Comparison of ENCODE assay signal across 12 cellular contexts in genomic region chr15:66411190-66411589, GRCh38. TPM values are rescaled to one million over a fixed set of nuclear protein-coding genes. Genes with fewer than 3 reads are reported as not detected.
DNase-seq lines count a peak whose midpoint lies in the region; TF ChIP-seq lines count a peak whose summit lies in the region.
"Had no signal": no experiment of that assay in that cellular context is flagged by ENCODE, and none has a peak within 500 bp of the region (broad histone marks: within the 10 kb centered on the region; RNA-seq: fewer than 3 reads in every experiment).

No MANE protein-coding gene starts in this region.

- no peaks in the 10 kb centered on the region for H3F3A ChIP-seq in PC-9 (ENCODE audit: insufficient read depth, low read depth)

- no peak overlapping the region for H2AFZ ChIP-seq in PC-9

- H3K27me3 ChIP-seq in A673 (replicated peaks; ENCODE audit: insufficient read depth, low read depth, low read length, poor library complexity) (no peaks in the 10 kb centered on the region), PC-9 (ENCODE audit: insufficient read depth, low read depth) (no peaks in the 10 kb centered on the region)
- H3K27me3 ChIP-seq: heart left ventricle, tibial artery had no signal

- intact Hi-C loops in A673 (cut with micrococcal nuclease; ENCODE audit: unreplicated experiment) = no loop called here
- intact Hi-C loops in PC-9 (cut with micrococcal nuclease; ENCODE audit: unreplicated experiment) = no loop called here

- CTCF ChIA-PET in A673 (lab: Charles Lee) = no interaction called here
- CTCF ChIA-PET in PC-9 (lab: Charles Lee) = no interaction called here

- no TSS peak for BruUV-seq in A673 (replicated peaks; lab: Mats Ljungman, UMichigan)
- no TSS peak for BruUV-seq in PC-9 (replicated peaks; lab: Mats Ljungman, UMichigan)

- H3K9me3 ChIP-seq in A673 (ENCODE audit: low read depth, low read length, poor library complexity, severe bottlenecking) (peaks cover 6% of the 10 kb centered on the region), PC-9 (ENCODE audit: insufficient read depth, low read depth) (no peaks in the 10 kb centered on the region)
- H3K9me3 ChIP-seq: tibial artery had no signal

- H3K4me2 ChIP-seq in PC-9 = no peak overlapping the region

- DNase-seq in A673 (ENCODE audit: low spot score) (peak; percentile 32), GDM1 (lab: John Stamatoyannopoulos, UW) (peak; percentile 71), SKM-1 treated with dmso at 0.1 percent for 144 hours (lab: John Stamatoyannopoulos, UW; ENCODE audit: unreplicated experiment) (peak; percentile 78), foreskin melanocyte (peak; percentile 35), GM10266 (ENCODE audit: extremely low spot score) (no peak), NCI-H524 (lab: John Stamatoyannopoulos, UW) (no peak), PC-9 (no peak), DMS79 treated with DMSO at 0.1 percent for 48 hours (lab: John Stamatoyannopoulos, UW) (no peak)
- DNase-seq: Calu3, heart left ventricle, tibial artery had no signal

- POLR2A ChIA-PET in A673 (lab: Charles Lee; ENCODE audit: low non-redundant PET) = no interaction called here
- POLR2A ChIA-PET in PC-9 (lab: Charles Lee; ENCODE audit: unreplicated experiment) = no interaction called here

- no peak overlapping the region for H3K4me3 ChIP-seq in A673 (ENCODE audit: low read depth, low read length, poor library complexity, severe bottlenecking)
- H3K4me3 ChIP-seq in PC-9 = no peak overlapping the region
- H3K4me3 ChIP-seq: heart left ventricle, SK-N-MC, tibial artery had no signal

- TF ChIP-seq CTCF in A673 (conservative IDR thresholded peaks at IDR 0.05; ENCODE audit: low read depth, low read length) (no peak), GM10266 (IDR thresholded peaks at IDR 0.05; ENCODE audit: control insufficient read depth, insufficient read depth, low read depth, missing control alignments) (no peak), PC-9 (conservative IDR thresholded peaks at IDR 0.05) (no peak)

- H3K4me1 ChIP-seq in A673 (ENCODE audit: insufficient read depth, low read length, poor library complexity, severe bottlenecking) (peaks cover 39% of the 10 kb centered on the region), PC-9 (replicated peaks; ENCODE audit: insufficient read depth) (no peaks in the 10 kb centered on the region)

- peaks cover 75% of the 10 kb centered on the region for H3K79me2 ChIP-seq in PC-9 (ENCODE audit: low read depth)

- no peaks in the 10 kb centered on the region for H3K9me2 ChIP-seq in PC-9 (ENCODE audit: insufficient read depth)

- H3K27ac ChIP-seq in A673 (ENCODE audit: low read depth, low read length, poor library complexity, severe bottlenecking) (peak overlapping the region; percentile 27), PC-9 (no peak overlapping the region)
- H3K27ac ChIP-seq: SK-N-MC, tibial artery had no signal

- H3K36me3 ChIP-seq in A673 (ENCODE audit: insufficient read depth, low read length, poor library complexity, severe bottlenecking) = no peaks in the 10 kb centered on the region
- no peaks in the 10 kb centered on the region for H3K36me3 ChIP-seq in PC-9 (ENCODE audit: low read depth)
- H3K36me3 ChIP-seq: heart left ventricle, tibial artery had no signal

- H4K20me1 ChIP-seq in PC-9 (ENCODE audit: insufficient read depth) = no peaks in the 10 kb centered on the region

RNA-seq across cellular contexts. Expression of gene MAP2K1, which starts 24.5 kb away (rescaled TPM):
- total RNA-seq in A673 (2021) (53.4 and 56.8 TPM in 2 replicates), PC-9 (2021) (78.6 and 95.5 TPM in 2 replicates)

RNA-seq across cellular contexts. Expression of gene TIPIN, which starts 54.7 kb away (rescaled TPM):
- total RNA-seq in A673 (2021) (37.7 and 42.1 TPM in 2 replicates), PC-9 (2021) (12.9 and 13.1 TPM in 2 replicates)

Comparison
In these comparisons a context has a peak if more than half of its experiments do, and no peak if none do; other contexts are left out.
1. DNase-seq: peak in A673 (single experiment), GDM1 (single experiment), SKM-1 treated with dmso at 0.1 percent for 144 hours (single experiment) and foreskin melanocyte (single experiment); none in GM10266 (single experiment), NCI-H524 (0 of 2), PC-9 (0 of 2) and DMS79 treated with DMSO at 0.1 percent for 48 hours (single experiment).